ENCODE assay signal across 10 cellular contexts in the genomic region with DNA sequence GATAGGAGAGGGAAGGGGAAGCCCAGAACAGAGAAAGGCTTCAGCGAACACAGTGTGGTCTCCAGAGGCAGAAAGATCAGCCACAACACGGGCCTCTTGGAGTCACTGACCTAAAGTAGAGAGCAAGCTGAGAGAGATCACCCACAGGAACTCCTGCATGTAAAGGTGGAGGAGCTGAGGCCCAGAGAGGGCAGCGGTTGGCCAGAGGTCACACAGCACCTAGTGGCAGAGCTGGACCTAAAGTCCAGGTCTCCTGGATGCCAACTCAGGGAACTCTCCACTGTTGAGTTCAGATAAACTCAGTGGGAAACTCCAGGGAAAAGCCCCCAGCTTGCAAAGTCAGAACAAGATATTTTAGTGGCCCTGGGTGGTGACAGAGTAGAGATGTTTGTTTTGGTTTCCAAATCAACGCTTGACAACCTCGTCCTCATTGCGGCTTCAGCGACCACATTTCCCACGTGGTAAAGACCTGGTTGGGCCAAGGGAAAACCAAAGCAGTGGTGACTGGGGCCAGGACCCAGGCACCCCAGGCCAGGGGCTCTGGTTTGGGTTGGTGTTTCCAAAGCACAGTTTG. TPM values are rescaled to one million over a fixed set of nuclear protein-coding genes. Genes with fewer than 3 reads are reported as not detected.
DNase-seq lines count a peak whose midpoint lies in the region; ATAC-seq and TF ChIP-seq lines count a peak whose summit lies in the region.
"Had no signal": no experiment of that assay in that cellular context is flagged by ENCODE, and none has a peak within 500 bp of the region (broad histone marks: within the 10 kb centered on the region; RNA-seq: fewer than 3 reads in every experiment).

No MANE protein-coding gene starts in this region.

- H3K4me3 ChIP-seq in mucosa of stomach (ENCODE audit: low read length): no peak overlapping the region
- no peak overlapping the region for H3K4me3 ChIP-seq in ovary

- no peak for TF ChIP-seq CTCF in ovary (IDR thresholded peaks at IDR 0.05)

- no peak for TF ChIP-seq POLR2A in ovary (IDR thresholded peaks at IDR 0.05)

- H3K9me3 ChIP-seq in mucosa of stomach (ENCODE audit: control insufficient read depth, low read length): no peaks in the 10 kb centered on the region
- no peaks in the 10 kb centered on the region for H3K9me3 ChIP-seq in ovary

- peak overlapping the region; percentile 13 for H3K9ac ChIP-seq in mucosa of stomach (ENCODE audit: low read length)

- H3K4me1 ChIP-seq in mucosa of stomach (ENCODE audit: control insufficient read depth, insufficient read depth, low read length) (peaks cover 43% of the 10 kb centered on the region), ovary (ENCODE audit: insufficient read depth) (peaks cover 16% of the 10 kb centered on the region)

- intact Hi-C loops in ovary (cut with DNase I): loop anchor here in 3 of 4 donors (5.0 to 10.0 kb wide), 2 partner anchors 35 to 47 kb away; partner anchors contain the start of gene ALDH4A1 (in 1 of the 3)

- H3K27ac ChIP-seq in ovary: no peak overlapping the region
- H3K27ac ChIP-seq: 22Rv1, VCaP had no signal

- H3K27me3 ChIP-seq in mucosa of stomach (ENCODE audit: control insufficient read depth, insufficient read depth, low read length): peaks cover 5% of the 10 kb centered on the region
- H3K27me3 ChIP-seq in ovary: no peaks in the 10 kb centered on the region

- TF ChIP-seq EP300 in ovary (IDR thresholded peaks at IDR 0.05): no peak

- peak; percentile 53 for ATAC-seq in stimulated activated naive CD8-positive, alpha-beta T cell treated with anti-CD3 and anti-CD28 coated beads, Interleukin-15, Interleukin-2, amounts not matched to agents 100 U/mL and 50 U/mL, for 24 hours
- ATAC-seq in GM18519 (IDR thresholded peaks at IDR 0.05; ENCODE audit: low FRiP score, unreplicated experiment): no peak

- H3K36me3 ChIP-seq in mucosa of stomach (ENCODE audit: control insufficient read depth, insufficient read depth, low read length): no peaks in the 10 kb centered on the region
- H3K36me3 ChIP-seq in ovary: no peaks in the 10 kb centered on the region

- 74 to 82% (median 80%) methylated on average over 8 of the region's 8 CpGs for WGBS in ovary, 3 donors

- peak; percentile 77 for DNase-seq in NK-92 treated with Interleukin-12 subunit alpha and Interleukin-12 subunit beta, amount 100 ng/mL, for 24 hours (lab: John Stamatoyannopoulos, UW)
- DNase-seq in NK-92 (lab: John Stamatoyannopoulos, UW; ENCODE audit: unreplicated experiment): no peak
- peak; percentile 16 for DNase-seq in NOMO-1 treated with dmso at 0.1 percent for 144 hours (lab: John Stamatoyannopoulos, UW; ENCODE audit: unreplicated experiment)
- peak; percentile 73 for DNase-seq in activated gamma-delta T cell treated with Interleukin-2 at 50 U/mL for 16 hours
- DNase-seq in stimulated activated naive CD8-positive, alpha-beta T cell treated with anti-CD3 and anti-CD28 coated beads, Interleukin-15, Interleukin-2, amounts not matched to agents 100 U/mL and 50 U/mL, for 24 hours: peak; percentile 88
- DNase-seq in ovary: no peak

RNA-seq across cellular contexts. Expression of gene IFFO2, which starts 4.6 kb away (rescaled TPM):
- total RNA-seq in ovary: 10 to 100 TPM in 1 of 7 donors, 1 to 10 TPM in 6; 3.6 to 11.2 (median 6.2) TPM
- 1 to 10 TPM; 3.4 to 6.3 TPM for polyA plus RNA-seq in ovary

RNA-seq across cellular contexts. Expression of gene ALDH4A1, which starts 49.5 kb away (rescaled TPM):
- 10 to 100 TPM in 1 of 7 donors, 1 to 10 TPM in 6; 4.4 to 13.9 (median 8.0) TPM for total RNA-seq in ovary
- polyA plus RNA-seq in ovary: 1 to 10 TPM; 2.8 to 9.7 TPM

Comparison
In these comparisons a context has a peak if more than half of its experiments do, and no peak if none do; other contexts are left out.
1. DNase-seq: peak in NK-92 treated with Interleukin-12 subunit alpha and Interleukin-12 subunit beta, amount 100 ng/mL, for 24 hours (single experiment), NOMO-1 treated with dmso at 0.1 percent for 144 hours (single experiment), activated gamma-delta T cell treated with Interleukin-2 at 50 U/mL for 16 hours (single experiment) and stimulated activated naive CD8-positive, alpha-beta T cell treated with anti-CD3 and anti-CD28 coated beads, Interleukin-15, Interleukin-2, amounts not matched to agents 100 U/mL and 50 U/mL, for 24 hours (single experiment); none in NK-92 (single experiment) and ovary (0 of 5).